25 cellular contexts compared by ENCODE assay signal in the genomic region with DNA sequence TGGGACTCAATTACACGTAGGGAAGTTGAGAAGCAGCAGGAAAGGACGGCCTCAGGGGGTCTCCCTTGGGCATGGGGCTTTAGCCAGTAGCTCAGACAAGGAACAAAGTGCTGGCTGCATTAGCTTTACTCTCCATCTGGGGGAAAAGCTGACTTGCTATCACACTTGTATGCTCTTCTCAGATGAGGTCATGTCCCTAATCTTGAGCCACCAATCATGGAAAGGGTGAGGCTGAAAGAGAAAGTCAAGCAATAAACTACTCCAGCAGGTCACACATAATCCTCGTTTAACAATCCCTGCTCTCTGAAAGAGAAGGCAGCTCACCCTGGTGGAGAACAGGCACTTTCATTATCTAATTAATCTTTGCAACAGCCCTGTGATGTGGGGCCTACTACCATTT.
"Had no signal": no experiment of that assay in that cellular context is flagged by ENCODE, and none has a peak within 500 bp of the region (broad histone marks: within the 10 kb centered on the region; RNA-seq: fewer than 3 reads in every experiment).

No MANE protein-coding gene starts in this region.

- H3K27ac ChIP-seq: dorsolateral prefrontal cortex, epithelial cell of prostate, esophagus muscularis mucosa, foreskin keratinocyte, gastroesophageal sphincter, heart left ventricle, neural progenitor cell, parathyroid adenoma, right lobe of liver, thoracic aorta, tibial nerve, upper lobe of left lung, uterus had no signal

- H3K36me3 ChIP-seq: esophagus muscularis mucosa, gastroesophageal sphincter, heart left ventricle, neural progenitor cell, right lobe of liver, thoracic aorta, tibial nerve, upper lobe of left lung, uterus had no signal

- H3K9me3 ChIP-seq: esophagus muscularis mucosa, gastroesophageal sphincter, heart left ventricle, right lobe of liver, thoracic aorta, tibial nerve, upper lobe of left lung, uterus had no signal

- H3K4me1 ChIP-seq: esophagus muscularis mucosa, foreskin keratinocyte, gastroesophageal sphincter, right lobe of liver, tibial nerve, upper lobe of left lung, uterus had no signal

- H3K4me3 ChIP-seq: dorsolateral prefrontal cortex, esophagus muscularis mucosa, gastroesophageal sphincter, heart left ventricle, lung, neural progenitor cell, right lobe of liver, thoracic aorta, tibial nerve, upper lobe of left lung, uterus had no signal

- ATAC-seq: foreskin keratinocyte; gastroesophageal sphincter; heart left ventricle; naive thymus-derived CD4-positive, alpha-beta T cell; right lobe of liver; stimulated activated naive B cell treated with anti-CD40 and anti-IgM and Interleukin-4, amounts not matched to agents 10 μg/mL and 1 μg/mL and 100 μg/mL, for 72 hours had no signal

- FAIRE-seq: colon, small intestine had no signal

- DNase-seq: dorsolateral prefrontal cortex; effector CD4-positive, alpha-beta T cell; foreskin keratinocyte; heart left ventricle; hippocampal formation; immature natural killer cell; islet precursor cell; kidney glomerular epithelial cell; naive thymus-derived CD4-positive, alpha-beta T cell; right lobe of liver; small intestine; stimulated activated CD4-positive, alpha-beta T cell treated with anti-CD3 and anti-CD28 coated beads, Interleukin-15, amount 100 ng/mL, for 24 hours; stimulated activated CD4-positive, alpha-beta T cell treated with anti-CD3 and anti-CD28 coated beads, Interleukin-2, amount 100 ng/mL, for 48 hours; stimulated activated naive B cell treated with anti-CD40 and anti-IgM and Interleukin-4, amounts not matched to agents 10 μg/mL and 1 μg/mL and 100 μg/mL, for 72 hours; upper lobe of left lung; uterus had no signal

- H3K27me3 ChIP-seq: dorsolateral prefrontal cortex, esophagus muscularis mucosa, foreskin keratinocyte, gastroesophageal sphincter, heart left ventricle, neural progenitor cell, right lobe of liver, tibial nerve, upper lobe of left lung, uterus had no signal
